In genomic region chr1:79186260-79186659, GRCh38 we compare ENCODE assay signal across 24 cellular contexts.
"Had no signal": no experiment of that assay in that cellular context is flagged by ENCODE, and none has a peak within 500 bp of the region (broad histone marks: within the 10 kb centered on the region; RNA-seq: fewer than 3 reads in every experiment).

No MANE protein-coding gene starts in this region.

- H3K4me3 ChIP-seq: coronary artery, gastrocnemius medialis, neural progenitor cell, prostate gland, right atrium auricular region, stomach, thoracic aorta, tibial nerve, upper lobe of left lung had no signal

- H3K9me3 ChIP-seq: gastrocnemius medialis, prostate gland, right atrium auricular region, stomach, thoracic aorta, tibial nerve, upper lobe of left lung had no signal

- H3K4me2 ChIP-seq: neural progenitor cell had no signal

- H3K27ac ChIP-seq: coronary artery, neural progenitor cell, prostate gland, right atrium auricular region, stomach, thoracic aorta, tibial nerve, upper lobe of left lung had no signal

- H3K36me3 ChIP-seq: gastrocnemius medialis, neural progenitor cell, prostate gland, right atrium auricular region, stomach, thoracic aorta, tibial nerve, upper lobe of left lung had no signal

- H3K27me3 ChIP-seq: gastrocnemius medialis, neural progenitor cell, right atrium auricular region, stomach, tibial nerve, upper lobe of left lung had no signal

- H3K4me1 ChIP-seq: gastrocnemius medialis, neural progenitor cell, prostate gland, right atrium auricular region, stomach, tibial nerve, upper lobe of left lung had no signal

- H3K4me1 Mint-ChIP-seq: naive thymus-derived CD4-positive, alpha-beta T cell; nephron; neural progenitor cell; stimulated activated effector memory CD8-positive, alpha-beta T cell treated with anti-CD3 and anti-CD28 coated beads, Interleukin-12 subunit alpha, Interleukin-12 subunit beta, amount 100 ng/mL, for 72 hours had no signal

- H3K9me3 Mint-ChIP-seq: naive thymus-derived CD4-positive, alpha-beta T cell; nephron; neural progenitor cell had no signal

- H3K27me3 Mint-ChIP-seq: naive thymus-derived CD4-positive, alpha-beta T cell had no signal

- H3K4me3 Mint-ChIP-seq: naive thymus-derived CD4-positive, alpha-beta T cell; nephron; neural progenitor cell; stimulated activated effector memory CD8-positive, alpha-beta T cell treated with anti-CD3 and anti-CD28 coated beads, Interleukin-12 subunit alpha, Interleukin-12 subunit beta, amount 100 ng/mL, for 72 hours had no signal

- H3K9ac ChIP-seq: neural progenitor cell had no signal

- FAIRE-seq: keratinocyte, urothelium cell line had no signal

- H3K36me3 Mint-ChIP-seq: naive thymus-derived CD4-positive, alpha-beta T cell; neural progenitor cell; stimulated activated effector memory CD8-positive, alpha-beta T cell treated with anti-CD3 and anti-CD28 coated beads, Interleukin-12 subunit alpha, Interleukin-12 subunit beta, amount 100 ng/mL, for 72 hours had no signal

- H3K27ac Mint-ChIP-seq: naive thymus-derived CD4-positive, alpha-beta T cell; nephron; neural progenitor cell; stimulated activated effector memory CD8-positive, alpha-beta T cell treated with anti-CD3 and anti-CD28 coated beads, Interleukin-12 subunit alpha, Interleukin-12 subunit beta, amount 100 ng/mL, for 72 hours had no signal

- H2AFZ ChIP-seq: neural progenitor cell had no signal

- ATAC-seq: gastrocnemius medialis; left lobe of liver; naive thymus-derived CD4-positive, alpha-beta T cell; sciatic nerve; stimulated activated effector memory CD8-positive, alpha-beta T cell treated with anti-CD3 and anti-CD28 coated beads, Interleukin-12 subunit alpha, Interleukin-12 subunit beta, amount 100 ng/mL, for 72 hours had no signal

- DNase-seq: dermis blood vessel endothelial cell; effector memory CD4-positive, alpha-beta T cell; gastrocnemius medialis; head of caudate nucleus; mesendoderm; midbrain; naive thymus-derived CD4-positive, alpha-beta T cell; stimulated activated CD4-positive, alpha-beta T cell treated with anti-CD3 and anti-CD28 coated beads, Interleukin-2, amount 100 ng/mL, for 24 hours; stimulated activated CD4-positive, alpha-beta T cell treated with anti-CD3 and anti-CD28 coated beads, Interleukin-4, amount 100 ng/mL, for 24 hours; stimulated activated naive CD4-positive, alpha-beta T cell treated with Interleukin-2 at 50 U/mL for 16 hours; stomach; upper lobe of left lung had no signal
